Comparison of ENCODE assay signal across 19 cellular contexts in genomic region chr1:13617773-13618172, GRCh38. TPM values are rescaled to one million over a fixed set of nuclear protein-coding genes. Genes with fewer than 3 reads are reported as not detected.
DNase-seq lines count a peak whose midpoint lies in the region; ATAC-seq and TF ChIP-seq lines count a peak whose summit lies in the region.
"Had no signal": no experiment of that assay in that cellular context is flagged by ENCODE, and none has a peak within 500 bp of the region (broad histone marks: within the 10 kb centered on the region; RNA-seq: fewer than 3 reads in every experiment).

No MANE protein-coding gene starts in this region.

- H3K4me1 ChIP-seq in breast epithelium (peaks cover 0 to 4% of the 10 kb centered on the region in 2 donors), hepatocyte (ENCODE audit: insufficient read depth) (peaks cover 15% of the 10 kb centered on the region), gastrocnemius medialis (peaks cover 8 to 16% of the 10 kb centered on the region in 2 donors), vagina (peaks cover 48% of the 10 kb centered on the region)
- H3K4me1 ChIP-seq: SJSA1 had no signal

- H3K79me2 ChIP-seq in hepatocyte = no peaks in the 10 kb centered on the region

- no peak overlapping the region for H2AFZ ChIP-seq in hepatocyte

- H3K27me3 ChIP-seq in breast epithelium (no peaks in the 10 kb centered on the region), hepatocyte (no peaks in the 10 kb centered on the region), gastrocnemius medialis (no peaks in the 10 kb centered on the region), vagina (no peaks in the 10 kb centered on the region)
- H3K27me3 ChIP-seq: SJSA1 had no signal

- no peak overlapping the region for H3K4me2 ChIP-seq in hepatocyte

- no peaks in the 10 kb centered on the region for H3K9me3 ChIP-seq in breast epithelium
- no peaks in the 10 kb centered on the region for H3K9me3 ChIP-seq in hepatocyte (ENCODE audit: low read depth)
- H3K9me3 ChIP-seq in gastrocnemius medialis = no peaks in the 10 kb centered on the region
- no peaks in the 10 kb centered on the region for H3K9me3 ChIP-seq in vagina
- H3K9me3 ChIP-seq: SJSA1 had no signal

- H3K4me3 ChIP-seq in breast epithelium (no peak overlapping the region), hepatocyte (no peak overlapping the region), gastrocnemius medialis (no peak overlapping the region), vagina (no peak overlapping the region)
- H3K4me3 ChIP-seq: SJSA1 had no signal

- H4K20me1 ChIP-seq in hepatocyte (ENCODE audit: insufficient read depth, poor library complexity, severe bottlenecking) = no peaks in the 10 kb centered on the region

- in situ Hi-C loops in gastrocnemius medialis (cut with MboI; ENCODE audit: low sequenced_read_pairs in 4 of 4) = no loop called here

- WGBS in hepatocyte (ENCODE audit: low lambda C conversion rate, missing lambda C conversion rate) = 88% methylated on average over 1 of the region's 1 CpG

- peak overlapping the region; percentile 83 to 87 for H3K27ac ChIP-seq in breast epithelium
- peak overlapping the region; percentile 92 for H3K27ac ChIP-seq in hepatocyte
- peak overlapping the region in 3 of 4 donors; percentile 81 to 90 (median 86) for H3K27ac ChIP-seq in gastrocnemius medialis
- peak overlapping the region; percentile 90 for H3K27ac ChIP-seq in vagina
- H3K27ac ChIP-seq: SJSA1 had no signal

- ATAC-seq in gastrocnemius medialis (no peak), HG02623 (IDR thresholded peaks at IDR 0.05; ENCODE audit: unreplicated experiment) (no peak), HG02588 (IDR thresholded peaks at IDR 0.05; ENCODE audit: unreplicated experiment) (no peak)

- DNase-seq in breast epithelium (ENCODE audit: low spot score in 2 of 2) (no peak), hepatocyte (ENCODE audit: low spot score) (no peak), gastrocnemius medialis (no peak), vagina (ENCODE audit: extremely low spot score in 2 of 2) (no peak), KG1 (lab: John Stamatoyannopoulos, UW) (no peak), SKM-1 (lab: John Stamatoyannopoulos, UW; ENCODE audit: unreplicated experiment) (no peak)
- DNase-seq: COR-L47; DMS153; NCI-H1417; NCI-H187 treated with DMSO at 0.1 percent for 48 hours; NCI-H69; NK-92 treated with Interleukin-12 subunit alpha and Interleukin-12 subunit beta, amount 100 ng/mL, for 24 hours; OCI-M1; RPMI8226 had no signal

- H3K36me3 ChIP-seq in breast epithelium (no peaks in the 10 kb centered on the region), hepatocyte (replicated peaks; ENCODE audit: insufficient read depth, low read depth) (no peaks in the 10 kb centered on the region), gastrocnemius medialis (peaks cover 0 to 14% of the 10 kb centered on the region in 2 donors), vagina (peaks cover 0 to 10% of the 10 kb centered on the region in 2 donors)

- H3K9me2 ChIP-seq in hepatocyte (replicated peaks; ENCODE audit: insufficient read depth) = no peaks in the 10 kb centered on the region

- no peak for TF ChIP-seq POLR2A in breast epithelium (IDR thresholded peaks at IDR 0.05)
- no peak for TF ChIP-seq POLR2A in gastrocnemius medialis (IDR thresholded peaks at IDR 0.05)
- TF ChIP-seq POLR2A in vagina (IDR thresholded peaks at IDR 0.05) = no peak

- TF ChIP-seq CTCF in breast epithelium (IDR thresholded peaks at IDR 0.05) (no peak), hepatocyte (IDR thresholded peaks at IDR 0.05; ENCODE audit: poor library complexity) (no peak), gastrocnemius medialis (IDR thresholded peaks at IDR 0.05 in 4 of 5, conservative IDR thresholded peaks at IDR 0.05 in 1 of 5) (no peak), vagina (IDR thresholded peaks at IDR 0.05) (no peak)

- intact Hi-C loops in breast epithelium (cut with DNase I; ENCODE audit: low total_unique reads) = no loop called here
- intact Hi-C loops in gastrocnemius medialis (cut with DNase I; ENCODE audit: low total_unique reads) = no loop called here
- intact Hi-C loops in vagina (cut with DNase I) = no loop called here

RNA-seq across cellular contexts. Expression of gene PDPN, which starts 34.1 kb away (rescaled TPM):
- total RNA-seq in breast epithelium (10 to 100 TPM; 18.1 to 38.8 (median 29.2) TPM), hepatocyte (305 and 332 TPM in 2 replicates), gastrocnemius medialis (10 to 100 TPM in 2 of 4 donors, 1 to 10 TPM in 2; 9.8 to 42.5 (median 21.3) TPM), vagina (43.7 TPM)
- 478 and 508 TPM in 2 replicates for polyA plus RNA-seq in hepatocyte
- total RNA-seq: HT-29 had no signal
- polyA plus RNA-seq: IgD-negative memory B cell had no signal
